Comparison of ENCODE assay signal across 22 cellular contexts in genomic region chr4:129218897-129219296, GRCh38.
A peak's percentile ranks its signal among the peaks of the same experiment; 100 is the strongest.
DNase-seq lines count a peak whose midpoint lies in the region; ATAC-seq and TF ChIP-seq lines count a peak whose summit lies in the region.
"Had no signal": no experiment of that assay in that cellular context is flagged by ENCODE, and none has a peak within 500 bp of the region (broad histone marks: within the 10 kb centered on the region; RNA-seq: fewer than 3 reads in every experiment).

No MANE protein-coding gene starts in this region.

- no peak overlapping the region for H2BK5ac ChIP-seq in mesenchymal stem cell (ENCODE audit: low read depth, low read length, poor library complexity, severe bottlenecking)

- no peaks in the 10 kb centered on the region for H3K4me1 Mint-ChIP-seq in activated CD8-positive, alpha-beta T cell treated with anti-CD3 and anti-CD28 coated beads for 36 hours (ENCODE audit: low read depth)

- no peak overlapping the region for H4K91ac ChIP-seq in mesenchymal stem cell (ENCODE audit: low read length)

- no peaks in the 10 kb centered on the region for H3K79me2 ChIP-seq in ACC112 (ENCODE audit: control insufficient read depth, insufficient read depth, low read length, unreplicated experiment)
- no peaks in the 10 kb centered on the region for H3K79me2 ChIP-seq in OCI-LY3 (ENCODE audit: low read length)
- no peaks in the 10 kb centered on the region for H3K79me2 ChIP-seq in mammary epithelial cell (ENCODE audit: insufficient read depth, low read length)

- no peaks in the 10 kb centered on the region for H3K36me3 Mint-ChIP-seq in activated CD8-positive, alpha-beta T cell treated with anti-CD3 and anti-CD28 coated beads for 36 hours (ENCODE audit: low read depth)
- H3K36me3 Mint-ChIP-seq: type B pancreatic cell had no signal

- H3K36me3 ChIP-seq in ACC112 (ENCODE audit: insufficient read depth, low read length) (no peaks in the 10 kb centered on the region), OCI-LY3 (replicated peaks; ENCODE audit: low read depth, low read length) (no peaks in the 10 kb centered on the region), mesenchymal stem cell (ENCODE audit: control insufficient read depth in 1 of 2, insufficient read depth in 2 of 2, low read depth in 1 of 2, low read length in 2 of 2) (no peaks in the 10 kb centered on the region), mammary epithelial cell (ENCODE audit: insufficient read depth, low read length) (no peaks in the 10 kb centered on the region), suprapubic skin (no peaks in the 10 kb centered on the region)
- H3K36me3 ChIP-seq: BE2C, esophagus squamous epithelium, neutrophil, stomach had no signal

- no peak overlapping the region for H2AK5ac ChIP-seq in mesenchymal stem cell (ENCODE audit: low read length, severe bottlenecking)

- dilution Hi-C loops in mammary epithelial cell (cut with HindIII; ENCODE audit: low sequenced_read_pairs): no loop called here

- in situ Hi-C loops in mammary epithelial cell (cut with MboI; ENCODE audit: low sequenced_read_pairs in 2 of 2): no loop called here

- ATAC-seq in activated CD8-positive, alpha-beta T cell treated with anti-CD3 and anti-CD28 coated beads for 36 hours: no peak
- ATAC-seq: activated CD4-positive, CD25-positive, alpha-beta regulatory T cell treated with anti-CD3 and anti-CD28 coated beads, Interleukin-2, amount 50 U/mL, for 24 hours had no signal

- peak; percentile 16 to 47 for DNase-seq in cardiac fibroblast (ENCODE audit: low read depth in 2 of 2)
- no peak for DNase-seq in mesenchymal stem cell
- no peak for DNase-seq in activated CD8-positive, alpha-beta T cell treated with anti-CD3 and anti-CD28 coated beads for 36 hours
- DNase-seq in mammary epithelial cell: no peak
- no peak for DNase-seq in suprapubic skin (ENCODE audit: low spot score in 2 of 2)
- DNase-seq in activated effector memory CD4-positive, alpha-beta T cell treated with Interleukin-2 at 50 U/mL for 16 hours: no peak
- DNase-seq: activated naive CD4-positive, alpha-beta T cell; activated T-cell treated with anti-CD3 and anti-CD28 coated beads, Interleukin-2, amount 50 U/mL, for 1 hour; amniotic stem cell; cerebellar nuclear complex; DMS79 treated with DMSO at 0.1 percent for 48 hours; effector memory CD4-positive, alpha-beta T cell; esophagus squamous epithelium; glutamatergic neuron; stomach had no signal

- H2BK12ac ChIP-seq in mesenchymal stem cell (ENCODE audit: low read length in 2 of 2): no peak overlapping the region

- H3K9me3 ChIP-seq in OCI-LY3 (ENCODE audit: insufficient read depth, low read length): no peaks in the 10 kb centered on the region
- no peaks in the 10 kb centered on the region for H3K9me3 ChIP-seq in mesenchymal stem cell (ENCODE audit: control insufficient read depth, low read length)
- no peaks in the 10 kb centered on the region for H3K9me3 ChIP-seq in mammary epithelial cell (replicated peaks; ENCODE audit: insufficient read depth, low read length)
- no peaks in the 10 kb centered on the region for H3K9me3 ChIP-seq in suprapubic skin
- H3K9me3 ChIP-seq: A549, BE2C, esophagus squamous epithelium, neutrophil, stomach had no signal

- no peak for TF ChIP-seq EP300 in suprapubic skin (IDR thresholded peaks at IDR 0.05)

- CTCF ChIA-PET in activated CD8-positive, alpha-beta T cell treated with anti-CD3 and anti-CD28 coated beads for 36 hours (lab: Charles Lee): no interaction called here
- CTCF ChIA-PET in mammary epithelial cell (lab: Charles Lee; ENCODE audit: low non-redundant PET): no interaction called here

- no peak overlapping the region for H3K14ac ChIP-seq in mesenchymal stem cell (ENCODE audit: low read length in 2 of 2)

- peaks cover 2% of the 10 kb centered on the region for H3K27me3 Mint-ChIP-seq in activated CD8-positive, alpha-beta T cell treated with anti-CD3 and anti-CD28 coated beads for 36 hours
- H3K27me3 Mint-ChIP-seq: type B pancreatic cell had no signal

- peaks cover 13% of the 10 kb centered on the region for H3K4me1 ChIP-seq in ACC112 (ENCODE audit: control insufficient read depth, insufficient read depth, low read length, unreplicated experiment)
- H3K4me1 ChIP-seq in OCI-LY3 (ENCODE audit: low read length): 0 out of 2 replicates have a peak, but pooled peaks cover 2% of the 10 kb centered on the region
- H3K4me1 ChIP-seq in mesenchymal stem cell (ENCODE audit: control insufficient read depth, insufficient read depth, low read depth, low read length): no peaks in the 10 kb centered on the region
- H3K4me1 ChIP-seq in mammary epithelial cell (ENCODE audit: insufficient read depth, low read length): no peaks in the 10 kb centered on the region
- no peaks in the 10 kb centered on the region for H3K4me1 ChIP-seq in suprapubic skin
- H3K4me1 ChIP-seq: A549, esophagus squamous epithelium, stomach had no signal

- no peak overlapping the region for H3K23ac ChIP-seq in mesenchymal stem cell (ENCODE audit: low read length in 2 of 2)

- BruUV-seq in mammary epithelial cell (replicated peaks; lab: Mats Ljungman, UMichigan): no TSS peak

- POLR2A ChIA-PET in activated CD8-positive, alpha-beta T cell treated with anti-CD3 and anti-CD28 coated beads for 36 hours (lab: Charles Lee): no interaction called here

- H3K27me3 ChIP-seq in ACC112 (ENCODE audit: insufficient read depth, low read length) (no peaks in the 10 kb centered on the region), OCI-LY3 (ENCODE audit: low read depth, low read length) (no peaks in the 10 kb centered on the region), mesenchymal stem cell (ENCODE audit: control insufficient read depth in 1 of 2, insufficient read depth in 1 of 2, low read length in 2 of 2) (no peaks in the 10 kb centered on the region), mammary epithelial cell (ENCODE audit: insufficient read depth, low read length) (no peaks in the 10 kb centered on the region), suprapubic skin (no peaks in the 10 kb centered on the region)
- H3K27me3 ChIP-seq: BE2C, esophagus squamous epithelium, neutrophil, stomach had no signal

- no peaks in the 10 kb centered on the region for H3K9me3 Mint-ChIP-seq in activated CD8-positive, alpha-beta T cell treated with anti-CD3 and anti-CD28 coated beads for 36 hours
- H3K9me3 Mint-ChIP-seq: type B pancreatic cell had no signal

- H4K20me1 ChIP-seq in OCI-LY3 (ENCODE audit: insufficient read depth, low read length): no peaks in the 10 kb centered on the region
- no peaks in the 10 kb centered on the region for H4K20me1 ChIP-seq in mammary epithelial cell (ENCODE audit: insufficient read depth, low read length)

- no peak overlapping the region for H2BK120ac ChIP-seq in mesenchymal stem cell (ENCODE audit: low read depth, low read length)

- H2BK15ac ChIP-seq in mesenchymal stem cell (ENCODE audit: low read depth, poor library complexity, severe bottlenecking): no peak overlapping the region

- intact Hi-C loops in activated CD8-positive, alpha-beta T cell treated with anti-CD3 and anti-CD28 coated beads for 36 hours (cut with micrococcal nuclease): no loop called here
- intact Hi-C loops in mammary epithelial cell (cut with micrococcal nuclease): no loop called here

- H2AFZ ChIP-seq in ACC112 (ENCODE audit: low read length, unreplicated experiment): peak overlapping the region; percentile 74
- H2AFZ ChIP-seq in OCI-LY3 (ENCODE audit: low read depth, low read length): peak overlapping the region; percentile 48; the same call in 1 of the 2 replicates
- H2AFZ ChIP-seq in mesenchymal stem cell (ENCODE audit: low read depth, low read length): no peak overlapping the region
- H2AFZ ChIP-seq in mammary epithelial cell (ENCODE audit: low read depth, low read length): no peak overlapping the region

- no peak for TF ChIP-seq POLR2A in suprapubic skin (IDR thresholded peaks at IDR 0.05)

- H3K18ac ChIP-seq in mesenchymal stem cell (ENCODE audit: low read depth in 1 of 2, low read length in 2 of 2): no peak overlapping the region

- no peak for TF ChIP-seq CTCF in OCI-LY3 (IDR thresholded peaks at IDR 0.05; ENCODE audit: low read depth, low read length)
- TF ChIP-seq CTCF in cardiac fibroblast (IDR thresholded peaks at IDR 0.05; ENCODE audit: low read depth, low read length): no peak
- no peak for TF ChIP-seq CTCF in activated CD8-positive, alpha-beta T cell treated with anti-CD3 and anti-CD28 coated beads for 36 hours (IDR thresholded peaks at IDR 0.05)
- no peak for TF ChIP-seq CTCF in mammary epithelial cell (conservative IDR thresholded peaks at IDR 0.05 in 1 of 2, IDR thresholded peaks at IDR 0.05 in 1 of 2; ENCODE audit: extremely low read depth in 1 of 2, insufficient read depth in 1 of 2, low read depth in 1 of 2, low read length in 2 of 2)
- no peak for TF ChIP-seq CTCF in suprapubic skin (IDR thresholded peaks at IDR 0.05)

- H3K27ac Mint-ChIP-seq in activated CD8-positive, alpha-beta T cell treated with anti-CD3 and anti-CD28 coated beads for 36 hours: no peak overlapping the region
- H3K27ac Mint-ChIP-seq: type B pancreatic cell had no signal

- WGBS in mesenchymal stem cell: 81% methylated on average over 1 of the region's 1 CpG
- WGBS in mammary epithelial cell (ENCODE audit: low coverage, missing lambda C conversion rate): 0% methylated on average over 1 of the region's 1 CpG
- WGBS in suprapubic skin: 55% methylated on average over 1 of the region's 1 CpG

- H3K9ac ChIP-seq in OCI-LY3 (ENCODE audit: low read length) (no peak overlapping the region), mesenchymal stem cell (ENCODE audit: low read length) (no peak overlapping the region), mammary epithelial cell (ENCODE audit: insufficient read depth, low read length) (no peak overlapping the region)

- no peaks in the 10 kb centered on the region for H3K79me1 ChIP-seq in mesenchymal stem cell (replicated peaks; ENCODE audit: low read length, poor library complexity, severe bottlenecking)

- H3K4ac ChIP-seq in mesenchymal stem cell (ENCODE audit: low read depth in 1 of 2, low read length in 2 of 2): no peak overlapping the region

- H4K8ac ChIP-seq in mesenchymal stem cell (ENCODE audit: low read length): no peak overlapping the region

- H3K4me2 ChIP-seq in OCI-LY3 (ENCODE audit: low read length) (peak overlapping the region; percentile 32), mesenchymal stem cell (ENCODE audit: low read length, poor library complexity, severe bottlenecking) (no peak overlapping the region), mammary epithelial cell (ENCODE audit: insufficient read depth, low read depth, low read length) (no peak overlapping the region)

- H3K4me3 ChIP-seq in ACC112 (ENCODE audit: low read depth, low read length) (peak overlapping the region; percentile 37), OCI-LY3 (ENCODE audit: low read length) (peak overlapping the region; percentile 23; the same call in 1 of the 2 replicates), cardiac fibroblast (replicated peaks in 1 of 2; ENCODE audit: low read depth in 2 of 2, low read length in 2 of 2) (no peak overlapping the region), mesenchymal stem cell (ENCODE audit: insufficient read depth in 1 of 2, low read depth in 1 of 2, low read length in 2 of 2) (no peak overlapping the region), mammary epithelial cell (replicated peaks in 1 of 3; ENCODE audit: insufficient read depth in 1 of 3, low read depth in 2 of 3, low read length in 3 of 3) (no peak overlapping the region), suprapubic skin (no peak overlapping the region)
- H3K4me3 ChIP-seq: A549, esophagus squamous epithelium, stomach had no signal

- H3K4me3 Mint-ChIP-seq in activated CD8-positive, alpha-beta T cell treated with anti-CD3 and anti-CD28 coated beads for 36 hours: no peak overlapping the region
- H3K4me3 Mint-ChIP-seq: type B pancreatic cell had no signal

- H3K27ac ChIP-seq in ACC112 (ENCODE audit: low read depth, low read length) (peak overlapping the region; percentile 49), OCI-LY3 (ENCODE audit: low read length) (no peak overlapping the region), mesenchymal stem cell (ENCODE audit: low read length, poor library complexity, severe bottlenecking) (peak overlapping the region; percentile 83), mammary epithelial cell (ENCODE audit: insufficient read depth, low read depth, low read length) (no peak overlapping the region), suprapubic skin (no peak overlapping the region)
- H3K27ac ChIP-seq: A549, esophagus squamous epithelium, neutrophil, stomach had no signal

Comparison
In these comparisons a context has a peak if more than half of its experiments do, and no peak if none do; other contexts are left out.
1. H2AFZ ChIP-seq: peak in ACC112 (single experiment) and OCI-LY3 (single experiment); none in mesenchymal stem cell (single experiment) and mammary epithelial cell (single experiment).
2. H3K27ac ChIP-seq: peak in ACC112 (single experiment) and mesenchymal stem cell (single experiment); none in OCI-LY3 (single experiment), mammary epithelial cell (single experiment) and suprapubic skin (single experiment).
3. H3K4me3 ChIP-seq: peak in ACC112 (single experiment) and OCI-LY3 (single experiment); none in cardiac fibroblast (0 of 2), mesenchymal stem cell (0 of 2), mammary epithelial cell (0 of 3) and suprapubic skin (single experiment).
4. DNase-seq: peak in cardiac fibroblast (2 of 2); none in mesenchymal stem cell (single experiment), activated CD8-positive, alpha-beta T cell treated with anti-CD3 and anti-CD28 coated beads for 36 hours (single experiment), mammary epithelial cell (single experiment), suprapubic skin (0 of 2) and activated effector memory CD4-positive, alpha-beta T cell treated with Interleukin-2 at 50 U/mL for 16 hours (single experiment).